11 cellular contexts compared by ENCODE assay signal in genomic region chr5:139414601-139415121, GRCh38. TPM values are rescaled to one million over a fixed set of nuclear protein-coding genes. Genes with fewer than 3 reads are reported as not detected.
DNase-seq lines count a peak whose midpoint lies in the region; ATAC-seq and TF ChIP-seq lines count a peak whose summit lies in the region.
"Had no signal": no experiment of that assay in that cellular context is flagged by ENCODE, and none has a peak within 500 bp of the region (broad histone marks: within the 10 kb centered on the region; RNA-seq: fewer than 3 reads in every experiment).

No MANE protein-coding gene starts in this region.

- peak overlapping the region; percentile 56 for H3K4me3 Mint-ChIP-seq in activated T-cell treated with anti-CD3 and anti-CD28 coated beads, Interleukin-2, amount 50 U/mL, for 24 hours
- no peak overlapping the region for H3K4me3 Mint-ChIP-seq in GM23338

- no peak for TF ChIP-seq CTCF in esophagus muscularis mucosa (IDR thresholded peaks at IDR 0.05)
- no peak for TF ChIP-seq CTCF in GM23338 (conservative IDR thresholded peaks at IDR 0.05; ENCODE audit: low read depth in 2 of 2)

- no peaks in the 10 kb centered on the region for H3K9me3 ChIP-seq in esophagus muscularis mucosa
- H3K9me3 ChIP-seq in stomach smooth muscle (ENCODE audit: control insufficient read depth in 2 of 2, low read length in 2 of 2): no peaks in the 10 kb centered on the region
- H3K9me3 ChIP-seq: prostate gland had no signal

- H3K27me3 ChIP-seq in esophagus muscularis mucosa: no peaks in the 10 kb centered on the region
- no peaks in the 10 kb centered on the region for H3K27me3 ChIP-seq in stomach smooth muscle (ENCODE audit: control insufficient read depth in 1 of 2, insufficient read depth in 2 of 2, low read length in 2 of 2)
- no peaks in the 10 kb centered on the region for H3K27me3 ChIP-seq in GM23338 (ENCODE audit: insufficient read depth)

- H3K9me3 Mint-ChIP-seq in activated T-cell treated with anti-CD3 and anti-CD28 coated beads, Interleukin-2, amount 50 U/mL, for 24 hours: no peaks in the 10 kb centered on the region
- H3K9me3 Mint-ChIP-seq in GM23338: no peaks in the 10 kb centered on the region

- no peak overlapping the region for H3K4me3 ChIP-seq in esophagus muscularis mucosa
- H3K4me3 ChIP-seq in stomach smooth muscle (ENCODE audit: low read length in 2 of 2): peak overlapping the region in 1 of 2 donors; percentile 44
- no peak overlapping the region for H3K4me3 ChIP-seq in GM23338
- H3K4me3 ChIP-seq: K562, prostate gland had no signal

- no peak overlapping the region for H3K9ac ChIP-seq in stomach smooth muscle (ENCODE audit: low read length in 2 of 2)

- H3K36me3 ChIP-seq in esophagus muscularis mucosa: peaks cover 0 to 29% (median 15%) of the 10 kb centered on the region in 4 donors
- H3K36me3 ChIP-seq in stomach smooth muscle (ENCODE audit: control insufficient read depth in 2 of 2, insufficient read depth in 2 of 2, low read length in 2 of 2): peaks cover 11 to 15% of the 10 kb centered on the region in 2 donors
- no peaks in the 10 kb centered on the region for H3K36me3 ChIP-seq in GM23338 (ENCODE audit: insufficient read depth)
- H3K36me3 ChIP-seq: prostate gland had no signal

- H3K27me3 Mint-ChIP-seq in activated T-cell treated with anti-CD3 and anti-CD28 coated beads, Interleukin-2, amount 50 U/mL, for 24 hours: no peaks in the 10 kb centered on the region
- H3K27me3 Mint-ChIP-seq in GM23338 (ENCODE audit: insufficient read depth, low read depth, poor library complexity): no peaks in the 10 kb centered on the region

- peaks cover 73% of the 10 kb centered on the region for H3K36me3 Mint-ChIP-seq in activated T-cell treated with anti-CD3 and anti-CD28 coated beads, Interleukin-2, amount 50 U/mL, for 24 hours (ENCODE audit: low read depth)
- H3K36me3 Mint-ChIP-seq in GM23338 (ENCODE audit: low read depth): peaks cover 14% of the 10 kb centered on the region

- TF ChIP-seq EP300 in esophagus muscularis mucosa (IDR thresholded peaks at IDR 0.05): no peak

- H3K27ac ChIP-seq in esophagus muscularis mucosa (replicated peaks in 1 of 4): peak overlapping the region; percentile 72 to 84 (median 80)
- H3K27ac ChIP-seq in stomach smooth muscle (ENCODE audit: low read length): peak overlapping the region; percentile 53
- H3K27ac ChIP-seq in GM23338 (ENCODE audit: low read depth): no peak overlapping the region

- no peak for ATAC-seq in GM23338
- ATAC-seq: K562 had no signal

- H3K79me2 ChIP-seq in GM23338 (replicated peaks; ENCODE audit: insufficient read depth): no peaks in the 10 kb centered on the region

- DNase-seq in activated T-cell treated with anti-CD3 and anti-CD28 coated beads, Interleukin-2, amount 50 U/mL, for 24 hours: no peak
- DNase-seq in activated T-cell treated with anti-CD3 and anti-CD28 coated beads, Interleukin-2, amount 50 U/mL, for 48 hours: no peak
- no peak for DNase-seq in esophagus muscularis mucosa (ENCODE audit: extremely low spot score)
- no peak for DNase-seq in NCI-H2196 treated with DMSO at 0.1 percent for 48 hours (lab: John Stamatoyannopoulos, UW; ENCODE audit: unreplicated experiment)
- no peak for DNase-seq in GM23338 (ENCODE audit: low spot score)
- DNase-seq: activated gamma-delta T cell had no signal

- peak overlapping the region; percentile 99 for H3K27ac Mint-ChIP-seq in activated T-cell treated with anti-CD3 and anti-CD28 coated beads, Interleukin-2, amount 50 U/mL, for 24 hours
- H3K27ac Mint-ChIP-seq in GM23338: no peak overlapping the region

- H3K4me1 ChIP-seq in esophagus muscularis mucosa: peaks cover 61 to 73% (median 67%) of the 10 kb centered on the region in 4 donors
- peaks cover 54% of the 10 kb centered on the region for H3K4me1 ChIP-seq in stomach smooth muscle (ENCODE audit: control insufficient read depth, insufficient read depth, low read length)
- H3K4me1 ChIP-seq in GM23338 (ENCODE audit: insufficient read depth): no peaks in the 10 kb centered on the region
- H3K4me1 ChIP-seq: prostate gland had no signal

- no peaks in the 10 kb centered on the region for H3K9me2 ChIP-seq in GM23338 (ENCODE audit: insufficient read depth)

- H4K20me1 ChIP-seq in GM23338 (replicated peaks; ENCODE audit: insufficient read depth): no peaks in the 10 kb centered on the region

- 0 out of 2 replicates have a peak, but pooled peaks cover 3% of the 10 kb centered on the region for H3F3A ChIP-seq in GM23338 (replicated peaks; ENCODE audit: low read depth)

- WGBS in esophagus muscularis mucosa: 35% methylated on average over 8 of the region's 8 CpGs

- no peak overlapping the region for H3K4me2 ChIP-seq in GM23338

- no peak overlapping the region for H2AFZ ChIP-seq in GM23338

- peaks cover 56% of the 10 kb centered on the region for H3K4me1 Mint-ChIP-seq in activated T-cell treated with anti-CD3 and anti-CD28 coated beads, Interleukin-2, amount 50 U/mL, for 24 hours (ENCODE audit: low read depth)
- H3K4me1 Mint-ChIP-seq in GM23338: peaks cover 7% of the 10 kb centered on the region

- TF ChIP-seq POLR2A in esophagus muscularis mucosa (IDR thresholded peaks at IDR 0.05; ENCODE audit: low read depth): no peak

- intact Hi-C loops in esophagus muscularis mucosa (cut with DNase I): no loop called here

TF ChIP-seq in GM23338, 12 proteins besides CTCF, POLR2A, EP300 and RAD21 (continues in another document):
- no peak for TF ChIP-seq EZH2phosphoT487 (IDR thresholded peaks at IDR 0.05; ENCODE audit: unreplicated experiment)
- TF ChIP-seq CREB1 (CRISPR knock-in tag; IDR thresholded peaks at IDR 0.05; ENCODE audit: low read depth): no peak
- no peak for TF ChIP-seq ZNF114 (CRISPR knock-in tag; IDR thresholded peaks at IDR 0.05)
- TF ChIP-seq STAT1 (IDR thresholded peaks at IDR 0.05; ENCODE audit: unreplicated experiment): no peak
- no peak for TF ChIP-seq POLR2AphosphoS5 (IDR thresholded peaks at IDR 0.05; ENCODE audit: low read depth)
- no peak for TF ChIP-seq JUNB (IDR thresholded peaks at IDR 0.05; ENCODE audit: unreplicated experiment)
- TF ChIP-seq EZH2 (IDR thresholded peaks at IDR 0.05; ENCODE audit: low read depth, unreplicated experiment): no peak
- TF ChIP-seq ZNF331 (CRISPR knock-in tag; IDR thresholded peaks at IDR 0.05; ENCODE audit: low read depth): no peak
- TF ChIP-seq, protein P1, sequence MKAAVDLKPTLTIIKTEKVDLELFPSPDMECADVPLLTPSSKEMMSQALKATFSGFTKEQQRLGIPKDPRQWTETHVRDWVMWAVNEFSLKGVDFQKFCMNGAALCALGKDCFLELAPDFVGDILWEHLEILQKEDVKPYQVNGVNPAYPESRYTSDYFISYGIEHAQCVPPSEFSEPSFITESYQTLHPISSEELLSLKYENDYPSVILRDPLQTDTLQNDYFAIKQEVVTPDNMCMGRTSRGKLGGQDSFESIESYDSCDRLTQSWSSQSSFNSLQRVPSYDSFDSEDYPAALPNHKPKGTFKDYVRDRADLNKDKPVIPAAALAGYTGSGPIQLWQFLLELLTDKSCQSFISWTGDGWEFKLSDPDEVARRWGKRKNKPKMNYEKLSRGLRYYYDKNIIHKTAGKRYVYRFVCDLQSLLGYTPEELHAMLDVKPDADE (IDR thresholded peaks at IDR 0.05): no peak
- TF ChIP-seq NANOG (IDR thresholded peaks at IDR 0.05; ENCODE audit: borderline replicate concordance): no peak

RNA-seq across cellular contexts. Expression of gene SPATA24, which starts 10.8 kb away (rescaled TPM):
- 1 to 10 TPM; 2.9 to 6.5 (median 4.8) TPM for total RNA-seq in esophagus muscularis mucosa
- total RNA-seq in GM23338 (2014; rRNA removed; shearing (Covaris generic)): 7.1 and 16.0 TPM in 2 replicates
- 20.6 and 22.4 TPM in 2 replicates for polyA plus RNA-seq in GM23338 (2016; fragmentation: Nextera tagmentation; extraction: Ambion mirVana)

RNA-seq across cellular contexts. Expression of gene PROB1, which starts 19.8 kb away (rescaled TPM):
- 10 to 100 TPM in 2 of 4 donors, 1 to 10 TPM in 2; 2.5 to 11.0 (median 7.8) TPM for total RNA-seq in esophagus muscularis mucosa
- total RNA-seq in GM23338 (2014; rRNA removed; shearing (Covaris generic)): 2.7 and 3.1 TPM in 2 replicates
- 0.54 and 0.73 TPM in 2 replicates for polyA plus RNA-seq in GM23338 (2016; fragmentation: Nextera tagmentation; extraction: Ambion mirVana)

RNA-seq across cellular contexts. Expression of gene DNAJC18, which starts 24.7 kb away (rescaled TPM):
- total RNA-seq in esophagus muscularis mucosa: 10 to 100 TPM in 3 of 4 donors, 1 to 10 TPM in 1; 8.3 to 15.4 (median 13.4) TPM
- 14.2 and 18.9 TPM in 2 replicates for total RNA-seq in GM23338 (2014; rRNA removed; shearing (Covaris generic))
- polyA plus RNA-seq in GM23338 (2016; fragmentation: Nextera tagmentation; extraction: Ambion mirVana): 13.4 and 15.1 TPM in 2 replicates

RNA-seq across cellular contexts. Expression of gene MZB1, which starts 24.9 kb away (rescaled TPM):
- under 1 TPM in 2 of 4 donors, not detected in 2; 0.78 to 0.99 TPM for total RNA-seq in esophagus muscularis mucosa
- 1.6 TPM in 1 of 2 replicates, not detected in the other for total RNA-seq in GM23338 (2014; rRNA removed; shearing (Covaris generic))
- polyA plus RNA-seq in GM23338 (2016; fragmentation: Nextera tagmentation; extraction: Ambion mirVana): 0.52 and 0.71 TPM in 2 replicates
- total RNA-seq: RPMI7951 had no signal

RNA-seq across cellular contexts. Expression of gene SLC23A1, which starts 31.6 kb away (rescaled TPM):
- not detected for total RNA-seq in esophagus muscularis mucosa
- not detected in 2 replicates for total RNA-seq in GM23338 (2014; rRNA removed; shearing (Covaris generic))
- 0.16 and 0.29 TPM in 2 replicates for polyA plus RNA-seq in GM23338 (2016; fragmentation: Nextera tagmentation; extraction: Ambion mirVana)
- total RNA-seq: K562, RPMI7951, urinary bladder had no signal
- polyA plus RNA-seq: urinary bladder had no signal
